In genomic region chr9:128372188-128372641, GRCh38 we compare ENCODE assay signal across 8 cellular contexts. TPM values are rescaled to one million over a fixed set of nuclear protein-coding genes. Genes with fewer than 3 reads are reported as not detected.
DNase-seq lines count a peak whose midpoint lies in the region; ATAC-seq and TF ChIP-seq lines count a peak whose summit lies in the region.

No MANE protein-coding gene starts in this region.

- no peaks in the 10 kb centered on the region for H3K9me3 Mint-ChIP-seq in endodermal cell
- H3K9me3 Mint-ChIP-seq in nephron progenitor cell: no peaks in the 10 kb centered on the region

- no peaks in the 10 kb centered on the region for H3K9me3 ChIP-seq in DOHH2 (ENCODE audit: control insufficient read depth, insufficient read depth, low read length)
- H3K9me3 ChIP-seq in OCI-LY7 (ENCODE audit: low read length): no peaks in the 10 kb centered on the region
- H3K9me3 ChIP-seq in endodermal cell (ENCODE audit: control insufficient read depth, low read length): no peaks in the 10 kb centered on the region

- CTCF ChIA-PET in OCI-LY7 (lab: Charles Lee; ENCODE audit: unreplicated experiment): interaction anchor here (0.6 to 1.4 kb wide), 2 partner anchors 38 to 110 kb away, joined by 3 read pairs; no protein-coding TSS in a partner anchor

- peak overlapping the region; percentile 31; the same call in 1 of the 2 replicates for H3K27ac ChIP-seq in DOHH2 (ENCODE audit: low read depth, low read length)
- peak overlapping the region; percentile 43 for H3K27ac ChIP-seq in OCI-LY7 (ENCODE audit: low read depth, low read length, poor library complexity, severe bottlenecking)
- H3K27ac ChIP-seq in endodermal cell (ENCODE audit: low read depth, low read length): no peak overlapping the region

- POLR2A ChIA-PET in OCI-LY7 (lab: Charles Lee): interaction anchor here (0.6 kb wide), 1 partner anchor 346 kb away, joined by 4 read pairs; no protein-coding TSS in a partner anchor

- H3K79me2 ChIP-seq in DOHH2 (ENCODE audit: control insufficient read depth, low read length) (peaks cover 62% of the 10 kb centered on the region), OCI-LY7 (ENCODE audit: insufficient read depth, low read depth, low read length) (peaks cover 46% of the 10 kb centered on the region)

- WGBS in endodermal cell (ENCODE audit: insufficient coverage in 1 of 2, insufficient read length in 1 of 2), 2 experiments: 82 to 86% methylated on average over 4 of the region's 4 CpGs

- H3F3A ChIP-seq in DOHH2 (ENCODE audit: control insufficient read depth, insufficient read depth): no peaks in the 10 kb centered on the region

- TF ChIP-seq CTCF in DOHH2 (IDR thresholded peaks at IDR 0.05; ENCODE audit: low read depth, low read length, poor library complexity, severe bottlenecking) (no peak), OCI-LY7 (conservative IDR thresholded peaks at IDR 0.05; ENCODE audit: low read length) (no peak), endodermal cell (conservative IDR thresholded peaks at IDR 0.05) (no peak), nephron progenitor cell (IDR thresholded peaks at IDR 0.05) (no peak)

- H3K27me3 ChIP-seq in DOHH2 (ENCODE audit: control insufficient read depth, low read length) (no peaks in the 10 kb centered on the region), endodermal cell (ENCODE audit: control insufficient read depth, insufficient read depth, low read length, poor library complexity, severe bottlenecking) (no peaks in the 10 kb centered on the region)

- no peaks in the 10 kb centered on the region for H3K9me2 ChIP-seq in DOHH2 (replicated peaks; ENCODE audit: control insufficient read depth, low read length)
- no peaks in the 10 kb centered on the region for H3K9me2 ChIP-seq in OCI-LY7 (ENCODE audit: insufficient read depth, low read length)

- H3K36me3 Mint-ChIP-seq in endodermal cell (ENCODE audit: low read depth) (peaks cover 7% of the 10 kb centered on the region), nephron progenitor cell (ENCODE audit: low read depth) (peaks cover 5% of the 10 kb centered on the region)

- H3K4me2 ChIP-seq in DOHH2 (ENCODE audit: low read length) (peak overlapping the region; percentile 92), OCI-LY7 (ENCODE audit: low read length) (peak overlapping the region; percentile 94)

- H2AFZ ChIP-seq in OCI-LY7 (ENCODE audit: low read length): no peak overlapping the region

- peaks cover 7% of the 10 kb centered on the region for H3K27me3 Mint-ChIP-seq in endodermal cell (ENCODE audit: insufficient read depth)
- H3K27me3 Mint-ChIP-seq in nephron progenitor cell (ENCODE audit: low read depth, poor library complexity): no peaks in the 10 kb centered on the region

- H3K4me3 Mint-ChIP-seq in endodermal cell: peak overlapping the region; percentile 94
- H3K4me3 Mint-ChIP-seq in nephron progenitor cell: peak overlapping the region; percentile 93

- BruUV-seq in OCI-LY7 (replicated peaks; lab: Mats Ljungman, UMichigan): no TSS peak

- ATAC-seq in GM21619 (IDR thresholded peaks at IDR 0.05; ENCODE audit: unreplicated experiment) (no peak), HG03460 (IDR thresholded peaks at IDR 0.05; ENCODE audit: unreplicated experiment) (no peak)

- H4K20me1 ChIP-seq in DOHH2 (ENCODE audit: control insufficient read depth, insufficient read depth, low read depth, low read length) (peaks cover 15% of the 10 kb centered on the region), OCI-LY7 (ENCODE audit: insufficient read depth, low read length) (no peaks in the 10 kb centered on the region)

- H3K36me3 ChIP-seq in DOHH2 (ENCODE audit: control insufficient read depth, low read length): peaks cover 25% of the 10 kb centered on the region
- peaks cover 30% of the 10 kb centered on the region for H3K36me3 ChIP-seq in OCI-LY7 (ENCODE audit: insufficient read depth, low read length)
- H3K36me3 ChIP-seq in endodermal cell (ENCODE audit: control insufficient read depth, insufficient read depth, low read length): peaks cover 6% of the 10 kb centered on the region

- H3K4me1 ChIP-seq in DOHH2 (ENCODE audit: control insufficient read depth, low read length) (peaks cover 18% of the 10 kb centered on the region), OCI-LY7 (ENCODE audit: insufficient read depth, low read length, poor library complexity, severe bottlenecking) (peaks cover 16% of the 10 kb centered on the region), endodermal cell (ENCODE audit: control insufficient read depth, insufficient read depth, low read length) (peaks cover 5% of the 10 kb centered on the region)

- intact Hi-C loops in OCI-LY7 (cut with micrococcal nuclease; ENCODE audit: unreplicated experiment): no loop called here

- no peak overlapping the region for H3K27ac Mint-ChIP-seq in endodermal cell
- peak overlapping the region; percentile 42 for H3K27ac Mint-ChIP-seq in nephron progenitor cell

- H3K9ac ChIP-seq in endodermal cell (ENCODE audit: extremely low read depth, low read length, poor library complexity, severe bottlenecking): peak overlapping the region; percentile 66

- DNase-seq in OCI-LY7 (ENCODE audit: low spot score) (peak; percentile 17), endodermal cell (no peak), nephron progenitor cell (no peak), NCI-H774 (lab: John Stamatoyannopoulos, UW) (no peak), SHP77 treated with DMSO at 0.1 percent for 48 hours (lab: John Stamatoyannopoulos, UW) (no peak)

- peak overlapping the region; percentile 85 for H3K4me3 ChIP-seq in DOHH2 (ENCODE audit: low read length)
- H3K4me3 ChIP-seq in OCI-LY7 (ENCODE audit: low read depth, low read length, poor library complexity, severe bottlenecking): peak overlapping the region; percentile 87
- peak overlapping the region; percentile 98 for H3K4me3 ChIP-seq in endodermal cell (ENCODE audit: low read length)

- H3K4me1 Mint-ChIP-seq in endodermal cell (peaks cover 20% of the 10 kb centered on the region), nephron progenitor cell (peaks cover 34% of the 10 kb centered on the region)

RNA-seq across cellular contexts. Expression of gene URM1, which starts 1.0 kb away (rescaled TPM):
- 42.3 and 58.5 TPM in 2 replicates for total RNA-seq in OCI-LY7 (2014; rRNA removed; shearing (Covaris generic))
- total RNA-seq in OCI-LY7 (2022): 51.8 and 60.8 TPM in 2 replicates
- total RNA-seq in endodermal cell: 10 to 100 TPM; 51.5 to 60.4 TPM
- 46.9 TPM for polyA plus RNA-seq in endodermal cell (2013, experiment 1 of 2)
- polyA plus RNA-seq in endodermal cell (2013, experiment 2 of 2): 45.0 TPM

RNA-seq across cellular contexts. Expression of gene SLC27A4, which starts 31.9 kb away (rescaled TPM):
- total RNA-seq in OCI-LY7 (2014; rRNA removed; shearing (Covaris generic)): 12.3 and 14.2 TPM in 2 replicates
- 13.0 and 16.0 TPM in 2 replicates for total RNA-seq in OCI-LY7 (2022)
- total RNA-seq in endodermal cell: 10 to 100 TPM; 22.4 to 25.0 TPM
- 23.8 TPM for polyA plus RNA-seq in endodermal cell (2013, experiment 1 of 2)
- polyA plus RNA-seq in endodermal cell (2013, experiment 2 of 2): 23.5 TPM

RNA-seq across cellular contexts. Expression of gene CERCAM, which starts 48.4 kb away (rescaled TPM):
- 3.0 and 3.5 TPM in 2 replicates for total RNA-seq in OCI-LY7 (2014; rRNA removed; shearing (Covaris generic))
- 2.7 and 3.1 TPM in 2 replicates for total RNA-seq in OCI-LY7 (2022)
- total RNA-seq in endodermal cell: 10 to 100 TPM; 18.5 to 26.5 TPM
- 51.5 TPM for polyA plus RNA-seq in endodermal cell (2013, experiment 1 of 2)
- polyA plus RNA-seq in endodermal cell (2013, experiment 2 of 2): 53.6 TPM

RNA-seq across cellular contexts. Expression of gene COQ4, which starts 49.6 kb away (rescaled TPM):
- 42.4 and 53.4 TPM in 2 replicates for total RNA-seq in OCI-LY7 (2014; rRNA removed; shearing (Covaris generic))
- total RNA-seq in OCI-LY7 (2022) (49.4 and 55.8 TPM in 2 replicates), endodermal cell (10 to 100 TPM; 48.1 to 50.7 TPM)
- 41.9 TPM for polyA plus RNA-seq in endodermal cell (2013, experiment 1 of 2)
- 34.3 TPM for polyA plus RNA-seq in endodermal cell (2013, experiment 2 of 2)

RNA-seq across cellular contexts. Expression of gene TRUB2, which starts 50.0 kb away (rescaled TPM):
- total RNA-seq in OCI-LY7 (2014; rRNA removed; shearing (Covaris generic)): 29.7 and 31.3 TPM in 2 replicates
- total RNA-seq in OCI-LY7 (2022) (22.9 and 30.3 TPM in 2 replicates), endodermal cell (10 to 100 TPM; 30.6 to 31.8 TPM)
- polyA plus RNA-seq in endodermal cell (2013, experiment 1 of 2): 18.5 TPM
- 18.1 TPM for polyA plus RNA-seq in endodermal cell (2013, experiment 2 of 2)

Comparison
In these comparisons a context has a peak if more than half of its experiments do, and no peak if none do; other contexts are left out.
1. RNA of gene CERCAM, which starts 48.4 kb away (total RNA-seq): 18.5 to 26.5 TPM in endodermal cell; 2.7 to 3.5 TPM in OCI-LY7; every median in the first group is over 4 times any median in the second.
2. Peak in every context shown above with its lines, with median percentiles within 50 percentile points of each other: H3K4me3 ChIP-seq.